In genomic region chr4:56106755-56107154, GRCh38 we compare ENCODE assay signal across 1 cellular context.
TF ChIP-seq lines count a peak whose summit lies in the region.

No MANE protein-coding gene starts in this region.

TF ChIP-seq in SK-N-SH treated with all-trans-retinoic acid at 6 μM for 48 hours, 23 proteins besides CTCF, POLR2A, EP300 and RAD21 (continued from another document):
- TF ChIP-seq ZFP3 (CRISPR knock-in tag; IDR thresholded peaks at IDR 0.05): no peak
- TF ChIP-seq TSHZ2 (CRISPR knock-in tag; IDR thresholded peaks at IDR 0.05): no peak
- no peak for TF ChIP-seq RARB (CRISPR knock-in tag; IDR thresholded peaks at IDR 0.05)
- no peak for TF ChIP-seq CREB5 (CRISPR knock-in tag; IDR thresholded peaks at IDR 0.05; ENCODE audit: low read depth)
- TF ChIP-seq ZC3H10 (CRISPR knock-in tag; IDR thresholded peaks at IDR 0.05): no peak
- TF ChIP-seq GLIS3 (CRISPR knock-in tag; IDR thresholded peaks at IDR 0.05): no peak
- TF ChIP-seq ZNF70 (CRISPR knock-in tag; IDR thresholded peaks at IDR 0.05): no peak
- TF ChIP-seq PPARA (CRISPR knock-in tag; IDR thresholded peaks at IDR 0.05; ENCODE audit: borderline replicate concordance): no peak
TF ChIP-seq in SK-N-SH treated with all-trans-retinoic acid at 6 μM for 48 hours: peak in this region for 0.
